8 cellular contexts compared by ENCODE assay signal in the genomic region with DNA sequence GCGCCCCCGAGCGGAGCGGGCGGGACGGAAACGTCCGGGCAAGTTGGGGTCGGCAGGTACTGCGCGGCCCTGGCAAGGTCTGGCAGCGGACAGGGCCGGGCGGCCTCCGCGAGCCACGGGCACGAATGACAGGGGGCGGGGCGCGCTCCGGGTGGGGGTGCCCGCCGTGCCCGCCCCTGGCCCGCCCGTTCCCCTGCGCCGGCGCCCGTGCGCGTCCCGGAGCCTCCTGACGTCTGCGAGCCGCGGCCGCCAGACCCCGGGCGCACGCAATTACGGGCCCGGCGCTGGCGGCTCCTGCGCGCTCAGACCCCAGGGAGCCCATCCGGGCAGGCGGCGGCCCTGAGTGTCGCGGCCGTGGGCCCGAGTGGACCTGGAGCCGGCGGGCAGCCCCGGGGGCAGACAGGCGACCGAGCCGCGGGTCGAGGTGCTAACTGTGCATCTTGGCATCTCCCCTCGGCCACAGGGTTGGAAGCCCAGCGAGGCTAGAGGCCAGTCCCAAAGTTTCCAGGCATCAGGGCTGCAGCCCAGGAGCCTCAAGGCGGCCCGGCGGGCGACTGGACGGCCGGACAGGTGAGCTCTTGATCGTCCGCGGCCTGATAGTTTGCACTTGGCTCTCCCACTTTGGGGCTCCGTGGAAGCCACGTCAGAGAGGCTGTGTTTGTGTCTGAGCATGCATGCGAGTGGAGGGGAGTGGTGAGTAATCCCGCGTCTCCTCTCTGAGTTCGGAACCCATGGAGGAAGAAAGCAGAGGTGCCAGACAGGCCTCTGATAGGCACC. TPM values are rescaled to one million over a fixed set of nuclear protein-coding genes. Genes with fewer than 3 reads are reported as not detected.
DNase-seq lines count a peak whose midpoint lies in the region; ATAC-seq and TF ChIP-seq lines count a peak whose summit lies in the region.

No MANE protein-coding gene starts in this region.

- POLR2A ChIA-PET in AG04450 (lab: Yijun Ruan, JAX): interaction anchor here (0.9 to 3.0 kb wide), 4 partner anchors 10 to 80 kb away, joined by 3 to 12 read pairs (median 4); a partner anchor contains a TSS

- peak overlapping the region; percentile 72 for H3K27ac Mint-ChIP-seq in type B pancreatic cell

- H3K27me3 ChIP-seq in AG04450 (ENCODE audit: control insufficient read depth, insufficient read depth, low read length): no peaks in the 10 kb centered on the region
- no peaks in the 10 kb centered on the region for H3K27me3 ChIP-seq in effector memory CD4-positive, alpha-beta T cell (replicated peaks; ENCODE audit: control insufficient read depth, insufficient read depth, low read length, poor library complexity, severe bottlenecking)

- no peaks in the 10 kb centered on the region for H3K27me3 Mint-ChIP-seq in type B pancreatic cell

- H3K9me3 ChIP-seq in AG04450 (ENCODE audit: control insufficient read depth, insufficient read depth, low read length): no peaks in the 10 kb centered on the region; the same call in 1 of the 2 replicates
- H3K9me3 ChIP-seq in effector memory CD4-positive, alpha-beta T cell (ENCODE audit: control insufficient read depth, low read length): no peaks in the 10 kb centered on the region
- no peaks in the 10 kb centered on the region for H3K9me3 ChIP-seq in mesodermal cell (ENCODE audit: control insufficient read depth, low read length)

- H3K36me3 ChIP-seq in effector memory CD4-positive, alpha-beta T cell (ENCODE audit: control insufficient read depth, insufficient read depth, low read length): no peaks in the 10 kb centered on the region
- H3K36me3 ChIP-seq in mesodermal cell (ENCODE audit: control insufficient read depth, insufficient read depth, low read length): peaks cover 24% of the 10 kb centered on the region

- CTCF ChIA-PET in AG04450 (lab: Charles Lee): no interaction called here

- no peaks in the 10 kb centered on the region for H3K36me3 Mint-ChIP-seq in type B pancreatic cell

- DNase-seq in AG04450 (ENCODE audit: low read depth, low spot score) (no peak), T-helper 2 cell (peak in 3 of 5 experiments; percentile 29 to 72 (median 44)), type B pancreatic cell (ENCODE audit: extremely low spot score, unreplicated experiment) (no peak), NCI-H2081 treated with DMSO at 0.1 percent for 48 hours (lab: John Stamatoyannopoulos, UW) (no peak)
- peak; percentile 21 to 46 (median 23) for DNase-seq in effector memory CD4-positive, alpha-beta T cell

- ATAC-seq in GM18858 (IDR thresholded peaks at IDR 0.05; ENCODE audit: unreplicated experiment) (peak; percentile 12), HG03095 (IDR thresholded peaks at IDR 0.05; ENCODE audit: unreplicated experiment) (peak; percentile 10)

- H3K4me3 ChIP-seq in AG04450 (ENCODE audit: low read depth, low read length) (peak overlapping the region; percentile 93), mesodermal cell (ENCODE audit: extremely low read depth, insufficient read depth, low read length, poor library complexity, severe bottlenecking) (peak overlapping the region; percentile 79)
- H3K4me3 ChIP-seq in effector memory CD4-positive, alpha-beta T cell (ENCODE audit: insufficient read depth, low read depth, low read length, poor library complexity, severe bottlenecking): peak overlapping the region; percentile 100

- WGBS in mesodermal cell (ENCODE audit: insufficient coverage in 2 of 2), 2 experiments: 9 to 11% methylated on average over 73 to 74 of the region's 80 CpGs

- peaks cover 14% of the 10 kb centered on the region for H3K4me1 ChIP-seq in effector memory CD4-positive, alpha-beta T cell (ENCODE audit: control insufficient read depth, insufficient read depth, low read length, poor library complexity, severe bottlenecking)
- peaks cover 13% of the 10 kb centered on the region for H3K4me1 ChIP-seq in mesodermal cell (ENCODE audit: control insufficient read depth, insufficient read depth, low read length, poor library complexity, severe bottlenecking)

- peak overlapping the region; percentile 91 for H3K4me3 Mint-ChIP-seq in type B pancreatic cell

- TF ChIP-seq CTCF in AG04450 (IDR thresholded peaks at IDR 0.05; ENCODE audit: low read depth, low read length): no peak
- TF ChIP-seq CTCF in type B pancreatic cell (conservative IDR thresholded peaks at IDR 0.05): no peak

- peaks cover 17% of the 10 kb centered on the region for H3K4me1 Mint-ChIP-seq in type B pancreatic cell (ENCODE audit: unreplicated experiment)

- H3K9me3 Mint-ChIP-seq in type B pancreatic cell: no peaks in the 10 kb centered on the region

- H3K27ac ChIP-seq in AG04450 (ENCODE audit: low read depth, low read length) (peak overlapping the region; percentile 39), mesodermal cell (ENCODE audit: low read depth, low read length, severe bottlenecking) (peak overlapping the region; percentile 100)
- H3K27ac ChIP-seq in effector memory CD4-positive, alpha-beta T cell (ENCODE audit: insufficient read depth, low read length, poor library complexity, severe bottlenecking): peak overlapping the region; percentile 100

RNA-seq across cellular contexts. Expression of a gene that starts 0.9 kb away (rescaled TPM):
- 9.4 and 14.0 TPM in 2 replicates for polyA plus RNA-seq in AG04450 (2011; rRNA removed)
- polyA minus RNA-seq in AG04450 (2011; rRNA and poly(A)+ RNA removed): 7.9 and 11.7 TPM in 2 replicates
- 46.6 TPM for polyA plus RNA-seq in mesodermal cell (2013, experiment 1 of 2)
- polyA plus RNA-seq in mesodermal cell (2013, experiment 2 of 2): 34.3 TPM
- 73.6 and 114 TPM in 2 replicates for total RNA-seq in type B pancreatic cell (ENCODE audit: low replicate concordance)

RNA-seq across cellular contexts. Expression of a gene that starts 15.7 kb away (rescaled TPM):
- 4.9 and 7.1 TPM in 2 replicates for polyA plus RNA-seq in AG04450 (2011; rRNA removed)
- 0.97 TPM in 1 of 2 replicates, not detected in the other for polyA minus RNA-seq in AG04450 (2011; rRNA and poly(A)+ RNA removed)
- 29.6 TPM for polyA plus RNA-seq in mesodermal cell (2013, experiment 1 of 2)
- 25.3 TPM for polyA plus RNA-seq in mesodermal cell (2013, experiment 2 of 2)
- 2.2 and 6.8 TPM in 2 replicates for total RNA-seq in type B pancreatic cell (ENCODE audit: low replicate concordance)

RNA-seq across cellular contexts. Expression of a gene that starts 16.3 kb away (rescaled TPM):
- polyA plus RNA-seq in AG04450 (2011; rRNA removed): 1.4 and 2.3 TPM in 2 replicates
- polyA minus RNA-seq in AG04450 (2011; rRNA and poly(A)+ RNA removed): 0.55 and 0.70 TPM in 2 replicates
- polyA plus RNA-seq in mesodermal cell (2013, experiment 1 of 2): 4.2 TPM
- polyA plus RNA-seq in mesodermal cell (2013, experiment 2 of 2): 4.1 TPM
- total RNA-seq in type B pancreatic cell (ENCODE audit: low replicate concordance): 8.9 and 9.3 TPM in 2 replicates

RNA-seq across cellular contexts. Expression of a gene that starts 41.6 kb away (rescaled TPM):
- 104 and 113 TPM in 2 replicates for polyA plus RNA-seq in AG04450 (2011; rRNA removed)
- 75.8 and 87.2 TPM in 2 replicates for polyA minus RNA-seq in AG04450 (2011; rRNA and poly(A)+ RNA removed)
- 130 TPM for polyA plus RNA-seq in mesodermal cell (2013, experiment 1 of 2)
- polyA plus RNA-seq in mesodermal cell (2013, experiment 2 of 2): 125 TPM
- total RNA-seq in type B pancreatic cell (ENCODE audit: low replicate concordance): 117 and 126 TPM in 2 replicates

RNA-seq across cellular contexts. Expression of a gene that starts 42.6 kb away (rescaled TPM):
- 6.7 and 13.3 TPM in 2 replicates for polyA plus RNA-seq in AG04450 (2011; rRNA removed)
- polyA minus RNA-seq in AG04450 (2011; rRNA and poly(A)+ RNA removed): 4.1 and 5.6 TPM in 2 replicates
- polyA plus RNA-seq in mesodermal cell (2013, experiment 1 of 2): 35.7 TPM
- 39.3 TPM for polyA plus RNA-seq in mesodermal cell (2013, experiment 2 of 2)
- 21.8 and 26.5 TPM in 2 replicates for total RNA-seq in type B pancreatic cell (ENCODE audit: low replicate concordance)

Comparison
In these comparisons a context has a peak if more than half of its experiments do, and no peak if none do; other contexts are left out.
1. DNase-seq: peak in T-helper 2 cell (3 of 5) and effector memory CD4-positive, alpha-beta T cell (3 of 3); none in AG04450 (single experiment), type B pancreatic cell (single experiment) and NCI-H2081 treated with DMSO at 0.1 percent for 48 hours (single experiment).
2. H3K27ac ChIP-seq: peak in every context shown above with its lines; median percentile 100 in effector memory CD4-positive, alpha-beta T cell; 100 in mesodermal cell; 39 in AG04450.
3. Peak in every context shown above with its lines, with median percentiles within 50 percentile points of each other: H3K4me3 ChIP-seq.